ENCODE assay signal across 1 cellular context in genomic region chr12:85794551-85794950, GRCh38.
TF ChIP-seq lines count a peak whose summit lies in the region.

No MANE protein-coding gene starts in this region.

TF ChIP-seq in IMR-90, 13 proteins besides CTCF, POLR2A, EP300 and RAD21 (continued from another document):
- TF ChIP-seq USF2 (IDR thresholded peaks at IDR 0.05; ENCODE audit: low read depth, low read length), result no peak
